In the genomic region with DNA sequence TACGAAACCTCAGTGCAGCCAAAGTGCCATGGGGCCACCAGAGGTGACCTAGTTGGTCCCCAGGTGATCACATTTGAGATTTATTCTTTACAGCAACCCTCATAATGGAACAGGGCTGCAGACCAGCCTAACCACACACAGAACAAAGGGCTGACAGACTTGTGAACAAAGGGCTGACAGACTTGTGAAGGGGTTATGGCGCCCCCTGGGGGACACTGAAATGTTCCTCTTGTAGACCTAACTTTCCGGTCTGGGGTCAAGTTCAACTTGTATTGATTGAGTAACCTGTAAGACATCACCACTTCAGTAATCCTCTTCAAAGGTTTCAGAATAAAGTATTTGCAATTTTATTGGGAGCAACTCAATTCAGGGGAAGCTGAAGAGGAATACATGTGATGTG, we compare ENCODE assay signal across 8 cellular contexts.
DNase-seq lines count a peak whose midpoint lies in the region; ATAC-seq, FAIRE-seq and TF ChIP-seq lines count a peak whose summit lies in the region.

No MANE protein-coding gene starts in this region.

- H3K4me1 ChIP-seq in liver (ENCODE audit: control insufficient read depth in 4 of 4, insufficient read depth in 4 of 4, low read length in 3 of 4), result peaks cover 0 to 2% (median 2%) of the 10 kb centered on the region in 4 donors

- peak; percentile 53 for FAIRE-seq in colon (lab: Jason Lieb, UNC)

- no peak overlapping the region for H3K27ac ChIP-seq in liver (ENCODE audit: low read depth in 1 of 2, low read length in 2 of 2)

- TF ChIP-seq CTCF in liver (IDR thresholded peaks at IDR 0.05; ENCODE audit: low read depth, low read length, missing input control), result peak; percentile 54

- H3K9me3 Mint-ChIP-seq in activated CD4-positive, alpha-beta T cell treated with anti-CD3 and anti-CD28 coated beads for 36 hours (ENCODE audit: low read depth), result no peaks in the 10 kb centered on the region

- H3K27ac Mint-ChIP-seq in activated CD4-positive, alpha-beta T cell treated with anti-CD3 and anti-CD28 coated beads for 36 hours, result no peak overlapping the region

- intact Hi-C loops in activated CD4-positive, alpha-beta T cell treated with anti-CD3 and anti-CD28 coated beads for 36 hours (cut with DNase I, micrococcal nuclease), result loop anchor here (1.0 to 5.0 kb wide), 3 partner anchors 60 to 300 kb away; partner anchors contain the start of gene EIF1AX (in 1 of the 2)

- 25% methylated on average over 3 of the region's 3 CpGs for WGBS in liver

- POLR2A ChIA-PET in activated CD4-positive, alpha-beta T cell treated with anti-CD3 and anti-CD28 coated beads for 36 hours (lab: Charles Lee), result no interaction called here

- H3K36me3 Mint-ChIP-seq in activated CD4-positive, alpha-beta T cell treated with anti-CD3 and anti-CD28 coated beads for 36 hours (ENCODE audit: low read depth), result no peaks in the 10 kb centered on the region

- no peaks in the 10 kb centered on the region for H3K27me3 Mint-ChIP-seq in activated CD4-positive, alpha-beta T cell treated with anti-CD3 and anti-CD28 coated beads for 36 hours

- H3K4me3 Mint-ChIP-seq in activated CD4-positive, alpha-beta T cell treated with anti-CD3 and anti-CD28 coated beads for 36 hours, result no peak overlapping the region

- peak; percentile 54 to 81 for DNase-seq in NCI-H524 (lab: John Stamatoyannopoulos, UW)
- peak; percentile 91 for DNase-seq in activated CD4-positive, alpha-beta T cell treated with anti-CD3 and anti-CD28 coated beads for 36 hours
- peak; percentile 53 to 82 (median 53) for DNase-seq in stimulated activated CD4-positive, alpha-beta T cell treated with anti-CD3 and anti-CD28 coated beads, TNF-alpha, amount 100 ng/mL, for 24 hours (ENCODE audit: low read depth in 3 of 3)

- ATAC-seq in GM18498 (IDR thresholded peaks at IDR 0.05; ENCODE audit: unreplicated experiment) (peak; percentile 66), HG03280 (IDR thresholded peaks at IDR 0.05; ENCODE audit: unreplicated experiment) (peak; percentile 66), GM18519 (IDR thresholded peaks at IDR 0.05; ENCODE audit: low FRiP score, unreplicated experiment) (no peak)
- peak; percentile 87 for ATAC-seq in activated CD4-positive, alpha-beta T cell treated with anti-CD3 and anti-CD28 coated beads for 36 hours

- H3K9me3 ChIP-seq in liver (ENCODE audit: control insufficient read depth in 4 of 4, low read length in 3 of 4), result no peaks in the 10 kb centered on the region

- H3K27me3 ChIP-seq in liver (ENCODE audit: control insufficient read depth in 4 of 4, insufficient read depth in 4 of 4, low read length in 3 of 4), result no peaks in the 10 kb centered on the region

- peak; percentile 88 to 93 for TF ChIP-seq RAD21 in liver (IDR thresholded peaks at IDR 0.05)

- peaks cover 44% of the 10 kb centered on the region for H3K4me1 Mint-ChIP-seq in activated CD4-positive, alpha-beta T cell treated with anti-CD3 and anti-CD28 coated beads for 36 hours

- H3K9ac ChIP-seq in liver (ENCODE audit: low read depth in 1 of 2, low read length in 2 of 2), result no peak overlapping the region

- H3K4me3 ChIP-seq in liver (ENCODE audit: low read depth in 1 of 3, low read length in 3 of 3), result no peak overlapping the region

- CTCF ChIA-PET in activated CD4-positive, alpha-beta T cell treated with anti-CD3 and anti-CD28 coated beads for 36 hours (lab: Charles Lee), result no interaction called here

- no peaks in the 10 kb centered on the region for H3K36me3 ChIP-seq in liver (ENCODE audit: control insufficient read depth in 4 of 4, insufficient read depth in 3 of 4, low read depth in 1 of 4, low read length in 3 of 4)

TF ChIP-seq in liver, 16 proteins besides CTCF, POLR2A, EP300 and RAD21:
- TF ChIP-seq RXRA (IDR thresholded peaks at IDR 0.05) (peak; percentile 9 to 37), HNF4A (conservative IDR thresholded peaks at IDR 0.05) (peak in 1 of 2 donors; percentile 30), JUND (IDR thresholded peaks at IDR 0.05) (no peak), NR2F2 (IDR thresholded peaks at IDR 0.05) (peak; percentile 51)
TF ChIP-seq in liver: peak in this region for 3.
